In the genomic region with DNA sequence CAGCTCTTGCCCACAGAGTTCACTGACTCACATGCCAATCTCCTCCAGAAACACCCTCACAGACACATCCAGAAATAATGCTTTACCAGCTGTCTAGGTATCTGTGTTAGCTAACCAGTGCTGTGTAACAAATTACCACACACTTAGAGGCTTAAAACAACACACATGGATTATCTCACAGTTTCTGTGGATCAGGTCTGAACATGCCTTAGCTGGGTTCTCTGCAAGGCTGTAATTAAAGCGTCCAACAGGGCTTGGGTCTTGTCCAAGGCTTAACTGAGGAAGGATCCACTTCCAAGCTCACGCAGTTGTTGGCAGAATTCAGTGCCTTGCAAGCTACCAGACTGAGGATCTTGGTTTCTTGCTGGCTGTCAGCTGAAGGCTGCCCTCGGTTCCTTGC, we compare ENCODE assay signal across 24 cellular contexts.
DNase-seq lines count a peak whose midpoint lies in the region; FAIRE-seq and TF ChIP-seq lines count a peak whose summit lies in the region.
"Had no signal": no experiment of that assay in that cellular context is flagged by ENCODE, and none has a peak within 500 bp of the region (broad histone marks: within the 10 kb centered on the region; RNA-seq: fewer than 3 reads in every experiment).

No MANE protein-coding gene starts in this region.

- no peaks in the 10 kb centered on the region for H3K79me2 ChIP-seq in keratinocyte (ENCODE audit: control insufficient read depth, insufficient read depth, low read length)

- H3K4me2 ChIP-seq in keratinocyte (ENCODE audit: control insufficient read depth, extremely low read depth, insufficient read depth, low read depth, low read length), result no peak overlapping the region

- no peak overlapping the region for H3K9ac ChIP-seq in keratinocyte (ENCODE audit: control insufficient read depth, extremely low read depth, insufficient read depth, low read length)

- TF ChIP-seq CTCF in HEK293 (tag by site-specific recombination; IDR thresholded peaks at IDR 0.05) (no peak), WERI-Rb-1 (IDR thresholded peaks at IDR 0.05; ENCODE audit: low read depth, low read length) (no peak), keratinocyte (optimal IDR thresholded peaks at IDR 0.05 in 1 of 3, IDR thresholded peaks at IDR 0.05 in 1 of 3, conservative IDR thresholded peaks at IDR 0.05 in 1 of 3; ENCODE audit: extremely low read depth in 1 of 3, insufficient read depth in 2 of 3, low read length in 3 of 3) (no peak)

- H3K36me3 ChIP-seq in HEK293 (ENCODE audit: control insufficient read depth in 2 of 2, insufficient read depth in 1 of 2, low read length in 2 of 2), result no peaks in the 10 kb centered on the region
- no peaks in the 10 kb centered on the region for H3K36me3 ChIP-seq in WERI-Rb-1
- H3K36me3 ChIP-seq in keratinocyte (ENCODE audit: control insufficient read depth in 2 of 2, extremely low read depth in 1 of 2, insufficient read depth in 2 of 2, low read length in 2 of 2), result no peaks in the 10 kb centered on the region
- H3K36me3 ChIP-seq: esophagus squamous epithelium, prostate gland, upper lobe of left lung had no signal

- H4K20me1 ChIP-seq in keratinocyte (ENCODE audit: control insufficient read depth, extremely low read depth, insufficient read depth, low read length), result no peaks in the 10 kb centered on the region

- dilution Hi-C loops in keratinocyte (cut with MboI; ENCODE audit: extremely low pct_ligation_motif_present, low sequenced_read_pairs), result no loop called here

- no peak overlapping the region for H3K27ac ChIP-seq in HEK293 (ENCODE audit: extremely low read depth, low read depth, low read length)
- H3K27ac ChIP-seq in WERI-Rb-1, result no peak overlapping the region
- H3K27ac ChIP-seq in keratinocyte (ENCODE audit: control insufficient read depth, insufficient read depth, low read length), result no peak overlapping the region
- H3K27ac ChIP-seq: C4-2B, coronary artery, esophagus squamous epithelium, prostate gland, upper lobe of left lung had no signal

- peak; percentile 75 for FAIRE-seq in keratinocyte (lab: Jason Lieb, UNC)
- FAIRE-seq: GM18507, kidney, RCC 7860 had no signal

- H3K9me1 ChIP-seq in keratinocyte (ENCODE audit: control insufficient read depth, extremely low read depth, insufficient read depth, low read length), result no peaks in the 10 kb centered on the region

- POLR2A ChIA-PET in HEK293 (lab: Yijun Ruan, JAX), result no interaction called here

- DNase-seq in NCI-H1694 treated with DMSO at 0.1 percent for 48 hours (lab: John Stamatoyannopoulos, UW), result peak; percentile 67
- peak; percentile 24 for DNase-seq in WERI-Rb-1
- no peak for DNase-seq in keratinocyte (ENCODE audit: low read depth, low spot score)
- DNase-seq in stimulated activated CD4-positive, alpha-beta T cell treated with anti-CD3 and anti-CD28 coated beads, Interleukin-2, amount 100 ng/mL, for 48 hours, result no peak
- DNase-seq in NCI-H1436 treated with DMSO at 0.1 percent for 48 hours (lab: John Stamatoyannopoulos, UW), result no peak
- no peak for DNase-seq in iPS-NIHi7 (ENCODE audit: extremely low spot score)
- DNase-seq: activated CD8-positive, alpha-beta T cell treated with anti-CD3 and anti-CD28 coated beads, Interleukin-2, amount 10 ng/mL, durations not matched to agents 7 days and 5 days; Caco-2; effector memory CD8-positive, alpha-beta T cell; esophagus squamous epithelium; HCEC 1CT; KG1; kidney; midbrain; naive thymus-derived CD4-positive, alpha-beta T cell; NCI-H1930; stimulated activated naive B cell treated with anti-CD40 and anti-IgM and Interleukin-4, amounts not matched to agents 10 μg/mL and 1 μg/mL and 100 μg/mL, for 72 hours; upper lobe of left lung had no signal

- H3K27me3 ChIP-seq in WERI-Rb-1 (ENCODE audit: insufficient read depth, low read depth, severe bottlenecking) (no peaks in the 10 kb centered on the region), keratinocyte (ENCODE audit: control insufficient read depth, extremely low read depth, insufficient read depth, low read length) (no peaks in the 10 kb centered on the region)
- H3K27me3 ChIP-seq: esophagus squamous epithelium, upper lobe of left lung had no signal

- H3K4me3 ChIP-seq in HEK293 (ENCODE audit: low read depth, low read length), result no peak overlapping the region
- H3K4me3 ChIP-seq in WERI-Rb-1 (ENCODE audit: low read depth, low read length), result no peak overlapping the region
- H3K4me3 ChIP-seq in keratinocyte (ENCODE audit: control insufficient read depth in 2 of 3, extremely low read depth in 1 of 3, insufficient read depth in 2 of 3, low read depth in 1 of 3, low read length in 3 of 3), result no peak overlapping the region
- H3K4me3 ChIP-seq: coronary artery, esophagus squamous epithelium, prostate gland, upper lobe of left lung had no signal

- no peak overlapping the region for H2AFZ ChIP-seq in keratinocyte (ENCODE audit: control insufficient read depth, low read length)

- CTCF ChIA-PET in HEK293 (lab: Yijun Ruan, JAX), result interaction anchor here (1.1 to 2.6 kb wide), 2 partner anchors 12 to 93 kb away, joined by 4 to 7 read pairs; partner anchors contain the start of gene RGS4

- H3K4me1 ChIP-seq in HEK293 (ENCODE audit: control insufficient read depth, insufficient read depth, low read length), result no peaks in the 10 kb centered on the region
- peaks cover 9% of the 10 kb centered on the region for H3K4me1 ChIP-seq in keratinocyte (ENCODE audit: control insufficient read depth, extremely low read depth, insufficient read depth, low read length)
- H3K4me1 ChIP-seq: Caco-2, prostate gland, upper lobe of left lung had no signal

- no peaks in the 10 kb centered on the region for H3K9me3 ChIP-seq in HEK293 (ENCODE audit: control insufficient read depth, insufficient read depth, low read depth, low read length)
- peaks cover 7% of the 10 kb centered on the region for H3K9me3 ChIP-seq in WERI-Rb-1 (ENCODE audit: severe bottlenecking)
- H3K9me3 ChIP-seq in keratinocyte (ENCODE audit: control insufficient read depth, low read depth, low read length), result no peaks in the 10 kb centered on the region
- H3K9me3 ChIP-seq: Caco-2, prostate gland, upper lobe of left lung had no signal

TF ChIP-seq in HEK293, 187 proteins besides CTCF, POLR2A, EP300 and RAD21 (continues in another document):
- TF ChIP-seq, protein P1, sequence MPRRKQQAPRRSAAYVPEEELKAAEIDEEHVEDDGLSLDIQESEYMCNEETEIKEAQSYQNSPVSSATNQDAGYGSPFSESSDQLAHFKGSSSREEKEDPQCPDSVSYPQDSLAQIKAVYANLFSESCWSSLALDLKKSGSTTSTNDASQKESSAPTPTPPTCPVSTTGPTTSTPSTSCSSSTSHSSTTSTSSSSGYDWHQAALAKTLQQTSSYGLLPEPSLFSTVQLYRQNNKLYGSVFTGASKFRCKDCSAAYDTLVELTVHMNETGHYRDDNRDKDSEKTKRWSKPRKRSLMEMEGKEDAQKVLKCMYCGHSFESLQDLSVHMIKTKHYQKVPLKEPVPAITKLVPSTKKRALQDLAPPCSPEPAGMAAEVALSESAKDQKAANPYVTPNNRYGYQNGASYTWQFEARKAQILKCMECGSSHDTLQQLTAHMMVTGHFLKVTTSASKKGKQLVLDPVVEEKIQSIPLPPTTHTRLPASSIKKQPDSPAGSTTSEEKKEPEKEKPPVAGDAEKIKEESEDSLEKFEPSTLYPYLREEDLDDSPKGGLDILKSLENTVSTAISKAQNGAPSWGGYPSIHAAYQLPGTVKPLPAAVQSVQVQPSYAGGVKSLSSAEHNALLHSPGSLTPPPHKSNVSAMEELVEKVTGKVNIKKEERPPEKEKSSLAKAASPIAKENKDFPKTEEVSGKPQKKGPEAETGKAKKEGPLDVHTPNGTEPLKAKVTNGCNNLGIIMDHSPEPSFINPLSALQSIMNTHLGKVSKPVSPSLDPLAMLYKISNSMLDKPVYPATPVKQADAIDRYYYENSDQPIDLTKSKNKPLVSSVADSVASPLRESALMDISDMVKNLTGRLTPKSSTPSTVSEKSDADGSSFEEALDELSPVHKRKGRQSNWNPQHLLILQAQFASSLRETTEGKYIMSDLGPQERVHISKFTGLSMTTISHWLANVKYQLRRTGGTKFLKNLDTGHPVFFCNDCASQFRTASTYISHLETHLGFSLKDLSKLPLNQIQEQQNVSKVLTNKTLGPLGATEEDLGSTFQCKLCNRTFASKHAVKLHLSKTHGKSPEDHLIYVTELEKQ (tag by site-specific recombination; IDR thresholded peaks at IDR 0.05; ENCODE audit: borderline replicate concordance), result no peak
- no peak for TF ChIP-seq MZF1 (tag by site-specific recombination; IDR thresholded peaks at IDR 0.05; ENCODE audit: borderline replicate concordance)
- no peak for TF ChIP-seq HOXD13 (CRISPR knock-in tag; IDR thresholded peaks at IDR 0.05; ENCODE audit: borderline replicate concordance)
- TF ChIP-seq ZNF423 (tag by site-specific recombination; IDR thresholded peaks at IDR 0.05), result no peak
- 0 out of 2 replicates have a peak, but pooled peaks have one; percentile 19 for TF ChIP-seq HIC1 (tag by site-specific recombination; IDR thresholded peaks at IDR 0.05)
- TF ChIP-seq, protein P2, sequence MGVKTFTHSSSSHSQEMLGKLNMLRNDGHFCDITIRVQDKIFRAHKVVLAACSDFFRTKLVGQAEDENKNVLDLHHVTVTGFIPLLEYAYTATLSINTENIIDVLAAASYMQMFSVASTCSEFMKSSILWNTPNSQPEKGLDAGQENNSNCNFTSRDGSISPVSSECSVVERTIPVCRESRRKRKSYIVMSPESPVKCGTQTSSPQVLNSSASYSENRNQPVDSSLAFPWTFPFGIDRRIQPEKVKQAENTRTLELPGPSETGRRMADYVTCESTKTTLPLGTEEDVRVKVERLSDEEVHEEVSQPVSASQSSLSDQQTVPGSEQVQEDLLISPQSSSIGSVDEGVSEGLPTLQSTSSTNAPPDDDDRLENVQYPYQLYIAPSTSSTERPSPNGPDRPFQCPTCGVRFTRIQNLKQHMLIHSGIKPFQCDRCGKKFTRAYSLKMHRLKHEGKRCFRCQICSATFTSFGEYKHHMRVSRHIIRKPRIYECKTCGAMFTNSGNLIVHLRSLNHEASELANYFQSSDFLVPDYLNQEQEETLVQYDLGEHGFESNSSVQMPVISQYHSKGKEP (tag by site-specific recombination; IDR thresholded peaks at IDR 0.05), result no peak

Comparison
In these comparisons a context has a peak if more than half of its experiments do, and no peak if none do; other contexts are left out.
1. DNase-seq: peak in NCI-H1694 treated with DMSO at 0.1 percent for 48 hours (single experiment) and WERI-Rb-1 (single experiment); none in keratinocyte (single experiment), stimulated activated CD4-positive, alpha-beta T cell treated with anti-CD3 and anti-CD28 coated beads, Interleukin-2, amount 100 ng/mL, for 48 hours (0 of 2), NCI-H1436 treated with DMSO at 0.1 percent for 48 hours (single experiment) and iPS-NIHi7 (single experiment).